ENCODE assay signal across 8 cellular contexts in the genomic region with DNA sequence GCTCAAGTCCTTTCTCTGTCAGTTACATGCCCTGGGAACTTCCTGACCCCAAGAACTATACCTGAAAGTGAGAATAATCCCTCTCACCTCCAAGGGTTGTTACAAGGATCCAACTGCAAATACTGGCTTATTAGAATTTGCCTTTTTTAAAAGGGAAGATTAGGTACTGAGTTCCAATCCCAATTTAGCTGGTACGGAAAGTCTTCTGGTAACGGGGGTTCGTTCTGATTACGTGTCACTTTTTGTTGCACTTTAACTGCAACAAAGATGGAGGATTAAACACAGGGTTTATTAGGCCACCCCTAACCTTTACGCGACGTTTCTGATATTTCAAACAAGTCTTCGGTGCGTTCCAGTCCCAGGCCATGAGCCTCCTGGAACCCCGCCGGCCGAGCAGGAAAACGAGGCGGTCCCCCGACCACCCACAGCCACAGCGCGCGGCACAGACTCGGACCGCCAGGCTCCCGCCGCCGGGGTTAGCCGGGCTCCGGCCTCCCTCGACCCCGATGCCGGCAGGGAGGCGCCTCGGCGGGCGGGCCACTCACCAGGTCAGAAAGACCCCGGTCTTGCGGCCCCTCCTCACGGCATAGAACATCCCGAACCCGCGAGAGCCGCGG. TPM values are rescaled to one million over a fixed set of nuclear protein-coding genes. Genes with fewer than 3 reads are reported as not detected.
A peak's percentile ranks its signal among the peaks of the same experiment; 100 is the strongest.
DNase-seq lines count a peak whose midpoint lies in the region; ATAC-seq and TF ChIP-seq lines count a peak whose summit lies in the region.

No MANE protein-coding gene starts in this region.

- H3K27ac ChIP-seq in BLaER1 = peak overlapping the region; percentile 91
- H3K27ac ChIP-seq in ascending aorta = peak overlapping the region; percentile 92 to 97
- peak overlapping the region; percentile 84 to 93 for H3K27ac ChIP-seq in left lung
- peak overlapping the region; percentile 94 for H3K27ac ChIP-seq in upper lobe of right lung

- peak overlapping the region; percentile 93 for H3K9ac ChIP-seq in BLaER1

- H3K4me3 ChIP-seq in BLaER1 (peak overlapping the region; percentile 89), ascending aorta (peak overlapping the region; percentile 84 to 94), left lung (peak overlapping the region; percentile 95 to 96), upper lobe of right lung (peak overlapping the region; percentile 96)

- no peaks in the 10 kb centered on the region for H3K27me3 ChIP-seq in BLaER1
- H3K27me3 ChIP-seq in ascending aorta = no peaks in the 10 kb centered on the region
- no peaks in the 10 kb centered on the region for H3K27me3 ChIP-seq in left lung
- H3K27me3 ChIP-seq in upper lobe of right lung = no peaks in the 10 kb centered on the region

- H4K20me1 ChIP-seq in BLaER1 = no peaks in the 10 kb centered on the region

- H3K4me1 ChIP-seq in BLaER1 (peaks cover 34% of the 10 kb centered on the region), ascending aorta (peaks cover 4 to 10% of the 10 kb centered on the region in 2 donors), left lung (peaks cover 6 to 22% of the 10 kb centered on the region in 2 donors), upper lobe of right lung (peaks cover 12% of the 10 kb centered on the region)

- H3K36me3 ChIP-seq in BLaER1 (peaks cover 43% of the 10 kb centered on the region), ascending aorta (peaks cover 29 to 30% of the 10 kb centered on the region in 2 donors), left lung (peaks cover 0 to 41% of the 10 kb centered on the region in 2 donors), upper lobe of right lung (peaks cover 33% of the 10 kb centered on the region)

- intact Hi-C loops in ascending aorta (cut with DNase I) (loop anchor here (1.0 to 5.0 kb wide), 7 partner anchors 18 to 180 kb away; a partner anchor contains a TSS), left lung (cut with DNase I) (no loop called here), upper lobe of right lung (cut with DNase I) (no loop called here)

- TF ChIP-seq CTCF in ascending aorta (IDR thresholded peaks at IDR 0.05) (no peak), left lung (IDR thresholded peaks at IDR 0.05) (no peak), upper lobe of right lung (IDR thresholded peaks at IDR 0.05) (no peak)

- H3K9me3 ChIP-seq in BLaER1 (no peaks in the 10 kb centered on the region), ascending aorta (no peaks in the 10 kb centered on the region), left lung (no peaks in the 10 kb centered on the region), upper lobe of right lung (no peaks in the 10 kb centered on the region)

- no peak for DNase-seq in ascending aorta (ENCODE audit: low spot score in 2 of 2)
- no peak for DNase-seq in left lung
- no peak for DNase-seq in upper lobe of right lung
- no peak for DNase-seq in stimulated activated CD4-positive, alpha-beta T cell treated with anti-CD3 and anti-CD28 coated beads, Interleukin-4, amount 100 ng/mL, for 4 hours
- no peak for DNase-seq in activated CD4-positive, alpha-beta T cell treated with anti-CD3 and anti-CD28 coated beads, Interleukin-2, amount 50 U/mL, for 1 hour

- H3K4me2 ChIP-seq in BLaER1 = peak overlapping the region; percentile 93

- ATAC-seq in GM19463 (IDR thresholded peaks at IDR 0.05; ENCODE audit: unreplicated experiment) (peak; percentile 11), HG03469 (IDR thresholded peaks at IDR 0.05; ENCODE audit: unreplicated experiment) (peak; percentile 10), left lung (peak; percentile 35), upper lobe of right lung (peak; percentile 34)

RNA-seq across cellular contexts. Expression of a gene that starts 0.4 kb away (rescaled TPM):
- total RNA-seq in ascending aorta = 9.3 TPM
- total RNA-seq in left lung = 10 to 100 TPM; 16.1 to 22.8 TPM
- total RNA-seq in upper lobe of right lung = 18.6 TPM

RNA-seq across cellular contexts. Expression of a gene that starts 17.4 kb away (rescaled TPM):
- 1,995 TPM for total RNA-seq in ascending aorta
- total RNA-seq in left lung = 1,000 to 10,000 TPM in 1 of 2 donors, 100 to 1,000 TPM in 1; 909 to 1,079 TPM
- total RNA-seq in upper lobe of right lung = 807 TPM

RNA-seq across cellular contexts. Expression of a gene that starts 37.2 kb away (rescaled TPM):
- 0.75 TPM for total RNA-seq in ascending aorta
- 1 to 10 TPM in 1 of 2 donors, under 1 TPM in 1; 0.84 to 1.4 TPM for total RNA-seq in left lung
- total RNA-seq in upper lobe of right lung = 1.5 TPM

RNA-seq across cellular contexts. Expression of a gene that starts 38.4 kb away (rescaled TPM):
- total RNA-seq in ascending aorta = 40.9 TPM
- 10 to 100 TPM; 72.0 to 83.8 TPM for total RNA-seq in left lung
- total RNA-seq in upper lobe of right lung = 66.8 TPM
